33 cellular contexts compared by ENCODE assay signal in genomic region chr7:39824801-39825200, GRCh38.
DNase-seq lines count a peak whose midpoint lies in the region; ATAC-seq and TF ChIP-seq lines count a peak whose summit lies in the region.
"Had no signal": no experiment of that assay in that cellular context is flagged by ENCODE, and none has a peak within 500 bp of the region (broad histone marks: within the 10 kb centered on the region; RNA-seq: fewer than 3 reads in every experiment).

No MANE protein-coding gene starts in this region.

- H3K4me2 ChIP-seq in neural progenitor cell = no peak overlapping the region
- H3K4me2 ChIP-seq: A549 had no signal

- ATAC-seq in GM21825 (IDR thresholded peaks at IDR 0.05; ENCODE audit: unreplicated experiment) (no peak), HG03442 (IDR thresholded peaks at IDR 0.05; ENCODE audit: unreplicated experiment) (no peak)
- ATAC-seq: CD8-positive, alpha-beta T cell had no signal

- in situ Hi-C loops in SK-MEL-5 (cut with HindIII; ENCODE audit: low pct_unique_long_range_greater_than_20kb, low sequenced_read_pairs) = no loop called here

- H3K9me3 Mint-ChIP-seq in neural progenitor cell = no peaks in the 10 kb centered on the region
- peaks cover 0 to under 1% (median 0%) of the 10 kb centered on the region in 7 donors for H3K9me3 Mint-ChIP-seq in CD14-positive monocyte
- H3K9me3 Mint-ChIP-seq: CD4-positive, alpha-beta memory T cell; CD4-positive, alpha-beta T cell; CD8-positive, alpha-beta memory T cell; CD8-positive, alpha-beta T cell had no signal

- no peaks in the 10 kb centered on the region for H3K9me3 ChIP-seq in neural progenitor cell (ENCODE audit: low read depth)
- H3K9me3 ChIP-seq: A549, BE2C, BLaER1, Caco-2 had no signal

- H3K27ac ChIP-seq in neural progenitor cell = no peak overlapping the region
- H3K27ac ChIP-seq: 22Rv1; A549; BLaER1; BLaER1 treated with 17β-estradiol and CSF1 and Interleukin-3, amounts not matched to agents 10 nM and 100 nM; C4-2B had no signal

- no peak overlapping the region for H3K4me3 ChIP-seq in neural progenitor cell
- H3K4me3 ChIP-seq: A549; BLaER1; BLaER1 treated with 17β-estradiol and CSF1 and Interleukin-3, amounts not matched to agents 10 nM and 100 nM had no signal

- peak; percentile 69 for DNase-seq in SK-MEL-5 (ENCODE audit: low read depth, low spot score)
- peak; percentile 11 for DNase-seq in dedifferentiated amniotic fluid mesenchymal stem cell (ENCODE audit: extremely low spot score)
- DNase-seq in foreskin melanocyte = peak; percentile 59
- DNase-seq in neural progenitor cell (ENCODE audit: low spot score) = no peak
- DNase-seq in CD14-positive monocyte (ENCODE audit: low spot score) = no peak
- no peak for DNase-seq in cerebellar nuclear complex (lab: John Stamatoyannopoulos, UW)
- DNase-seq: 8988T; ACHN; AML-193; BE2C; C1 segment of cervical spinal cord; Caco-2; Calu3; CD4-positive, alpha-beta memory T cell; CD4-positive, alpha-beta T cell; CD4-positive, CD25-positive, alpha-beta regulatory T cell; CD8-positive, alpha-beta memory T cell; CD8-positive, alpha-beta T cell; COR-L47; DMS 273 treated with DMSO at 0.1 percent for 48 hours; DMS153; DMS53; DMS79; DMS79 treated with DMSO at 0.1 percent for 48 hours; DND-41 had no signal

- intact Hi-C loops in CD14-positive monocyte (cut with micrococcal nuclease) = no loop called here

- no peak overlapping the region for H3K27ac Mint-ChIP-seq in neural progenitor cell
- no peak overlapping the region for H3K27ac Mint-ChIP-seq in CD14-positive monocyte
- H3K27ac Mint-ChIP-seq: B cell; CD4-positive, alpha-beta memory T cell; CD4-positive, alpha-beta T cell; CD4-positive, CD25-positive, alpha-beta regulatory T cell; CD8-positive, alpha-beta memory T cell; CD8-positive, alpha-beta T cell had no signal

- no peaks in the 10 kb centered on the region for H3F3A ChIP-seq in neural progenitor cell (ENCODE audit: low read depth)

- no peak overlapping the region for H3K9ac ChIP-seq in neural progenitor cell
- H3K9ac ChIP-seq: BLaER1; BLaER1 treated with 17β-estradiol and CSF1 and Interleukin-3, amounts not matched to agents 10 nM and 100 nM had no signal

- H3K27me3 Mint-ChIP-seq in neural progenitor cell (ENCODE audit: insufficient read depth, low read depth) (peaks cover 6% of the 10 kb centered on the region), CD14-positive monocyte (ENCODE audit: low read depth in 3 of 3) (peaks cover 5 to 10% (median 5%) of the 10 kb centered on the region in 3 donors)

- no peaks in the 10 kb centered on the region for H3K36me3 ChIP-seq in neural progenitor cell
- H3K36me3 ChIP-seq: BE2C; BLaER1; BLaER1 treated with 17β-estradiol and CSF1 and Interleukin-3, amounts not matched to agents 10 nM and 100 nM had no signal

- H2AFZ ChIP-seq in neural progenitor cell (replicated peaks) = peak overlapping the region; percentile 24

- no peaks in the 10 kb centered on the region for H4K20me1 ChIP-seq in neural progenitor cell (ENCODE audit: low read depth)
- H4K20me1 ChIP-seq: BLaER1; BLaER1 treated with 17β-estradiol and CSF1 and Interleukin-3, amounts not matched to agents 10 nM and 100 nM had no signal

- H3K4me1 ChIP-seq in neural progenitor cell = peaks cover 10% of the 10 kb centered on the region
- H3K4me1 ChIP-seq: A549, BE2C, Caco-2 had no signal

- TF ChIP-seq CTCF in neural progenitor cell (IDR thresholded peaks at IDR 0.05) (no peak), CD14-positive monocyte (IDR thresholded peaks at IDR 0.05) (no peak)

- H3K79me2 ChIP-seq in neural progenitor cell (ENCODE audit: low read depth) = no peaks in the 10 kb centered on the region

- H3K4me3 Mint-ChIP-seq in neural progenitor cell (no peak overlapping the region), CD14-positive monocyte (no peak overlapping the region)
- H3K4me3 Mint-ChIP-seq: B cell; CD4-positive, alpha-beta memory T cell; CD4-positive, alpha-beta T cell; CD4-positive, CD25-positive, alpha-beta regulatory T cell; CD8-positive, alpha-beta memory T cell; CD8-positive, alpha-beta T cell had no signal

- no peaks in the 10 kb centered on the region for H3K36me3 Mint-ChIP-seq in neural progenitor cell
- H3K36me3 Mint-ChIP-seq in CD14-positive monocyte = no peaks in the 10 kb centered on the region
- H3K36me3 Mint-ChIP-seq: CD4-positive, alpha-beta memory T cell; CD4-positive, CD25-positive, alpha-beta regulatory T cell; CD8-positive, alpha-beta memory T cell; CD8-positive, alpha-beta T cell had no signal

- H3K4me1 Mint-ChIP-seq in neural progenitor cell = peaks cover 13% of the 10 kb centered on the region
- peaks cover 2% of the 10 kb centered on the region for H3K4me1 Mint-ChIP-seq in CD14-positive monocyte
- H3K4me1 Mint-ChIP-seq: CD8-positive, alpha-beta memory T cell had no signal

- H3K27me3 ChIP-seq in neural progenitor cell = no peaks in the 10 kb centered on the region
- H3K27me3 ChIP-seq: BE2C; BLaER1; BLaER1 treated with 17β-estradiol and CSF1 and Interleukin-3, amounts not matched to agents 10 nM and 100 nM had no signal

Comparison
In these comparisons a context has a peak if more than half of its experiments do, and no peak if none do; other contexts are left out.
1. DNase-seq: peak in SK-MEL-5 (single experiment), dedifferentiated amniotic fluid mesenchymal stem cell (single experiment) and foreskin melanocyte (single experiment); none in neural progenitor cell (single experiment), CD14-positive monocyte (single experiment) and cerebellar nuclear complex (0 of 2).